8 cellular contexts compared by ENCODE assay signal in genomic region chr12:14723763-14724162, GRCh38. TPM values are rescaled to one million over a fixed set of nuclear protein-coding genes. Genes with fewer than 3 reads are reported as not detected.
DNase-seq lines count a peak whose midpoint lies in the region; ATAC-seq, FAIRE-seq and TF ChIP-seq lines count a peak whose summit lies in the region.

No MANE protein-coding gene starts in this region.

- CTCF ChIA-PET in activated CD4-positive, alpha-beta memory T cell treated with anti-CD3 and anti-CD28 coated beads, Interleukin-2, amount 10 ng/mL, durations not matched to agents 7 days and 5 days (lab: Charles Lee) = interaction anchor here (0.8 to 3.2 kb wide), 16 partner anchors 12 to 545 kb away, joined by 3 to 16 read pairs (median 4); partner anchors contain the start of genes C12orf60, RERG and WBP11
- CTCF ChIA-PET in endothelial cell of umbilical vein (lab: Charles Lee) = interaction anchor here (0.7 to 2.6 kb wide), 17 partner anchors 9 to 861 kb away, joined by 3 to 56 read pairs (median 4); partner anchors contain the start of gene RERG

- no peak overlapping the region for H3K9ac ChIP-seq in endothelial cell of umbilical vein (replicated peaks; ENCODE audit: extremely low read depth, insufficient read depth, low read length)

- H3K9me3 ChIP-seq in endothelial cell of umbilical vein (replicated peaks; ENCODE audit: control insufficient read depth, insufficient read depth, low read length) = no peaks in the 10 kb centered on the region
- no peaks in the 10 kb centered on the region for H3K9me3 ChIP-seq in upper lobe of left lung

- intact Hi-C loops in endothelial cell of umbilical vein (cut with micrococcal nuclease) = loop anchor here (1.0 to 10.0 kb wide), 5 partner anchors 122 to 801 kb away; partner anchors contain the start of gene RERG
- intact Hi-C loops in natural killer cell (cut with micrococcal nuclease) = loop anchor here (1.0 to 10.0 kb wide), 4 partner anchors 81 to 545 kb away; partner anchors contain the start of genes ART4, C12orf60 and WBP11

- H3K4me3 Mint-ChIP-seq in activated CD4-positive, alpha-beta memory T cell treated with anti-CD3 and anti-CD28 coated beads, Interleukin-2, amount 10 ng/mL, durations not matched to agents 7 days and 5 days = no peak overlapping the region
- H3K4me3 Mint-ChIP-seq in natural killer cell = no peak overlapping the region

- H3K9me3 Mint-ChIP-seq in activated CD4-positive, alpha-beta memory T cell treated with anti-CD3 and anti-CD28 coated beads, Interleukin-2, amount 10 ng/mL, durations not matched to agents 7 days and 5 days = no peaks in the 10 kb centered on the region
- no peaks in the 10 kb centered on the region for H3K9me3 Mint-ChIP-seq in natural killer cell

- TF ChIP-seq POLR2A in endothelial cell of umbilical vein (IDR thresholded peaks at IDR 0.05; ENCODE audit: low read depth, low read length) = no peak
- no peak for TF ChIP-seq POLR2A in upper lobe of left lung (IDR thresholded peaks at IDR 0.05)

- H3K4me3 ChIP-seq in AG09309 (ENCODE audit: control insufficient read depth, low read depth, low read length) = no peak overlapping the region
- no peak overlapping the region for H3K4me3 ChIP-seq in endothelial cell of umbilical vein (replicated peaks in 1 of 3; ENCODE audit: insufficient read depth in 1 of 3, low read depth in 1 of 3, low read length in 3 of 3)
- H3K4me3 ChIP-seq in upper lobe of left lung = no peak overlapping the region

- no TSS peak for BruUV-seq in endothelial cell of umbilical vein (replicated peaks; lab: Mats Ljungman, UMichigan)

- TF ChIP-seq CTCF in AG09309 (IDR thresholded peaks at IDR 0.05; ENCODE audit: control insufficient read depth, insufficient read depth, low read depth, low read length, missing control alignments) (peak; percentile 80), GM20000 (IDR thresholded peaks at IDR 0.05; ENCODE audit: extremely low read depth, missing control alignments) (peak; percentile 54), endothelial cell of umbilical vein (IDR thresholded peaks at IDR 0.05; ENCODE audit: extremely low read depth in 1 of 2, insufficient read depth in 1 of 2, low read depth in 1 of 2, low read length in 2 of 2) (peak; percentile 57 to 75), natural killer cell (IDR thresholded peaks at IDR 0.05) (peak; percentile 72), upper lobe of left lung (IDR thresholded peaks at IDR 0.05) (peak; percentile 55 to 77 (median 68))

- no peak overlapping the region for H3K27ac Mint-ChIP-seq in activated CD4-positive, alpha-beta memory T cell treated with anti-CD3 and anti-CD28 coated beads, Interleukin-2, amount 10 ng/mL, durations not matched to agents 7 days and 5 days
- no peak overlapping the region for H3K27ac Mint-ChIP-seq in natural killer cell

- H3K36me3 ChIP-seq in endothelial cell of umbilical vein (ENCODE audit: control insufficient read depth in 2 of 2, extremely low read depth in 1 of 2, insufficient read depth in 2 of 2, low read length in 2 of 2) (no peaks in the 10 kb centered on the region), upper lobe of left lung (no peaks in the 10 kb centered on the region)

- H3K27ac ChIP-seq in endothelial cell of umbilical vein (ENCODE audit: insufficient read depth, low read depth, low read length) (no peak overlapping the region), upper lobe of left lung (no peak overlapping the region)

- 48 to 51% methylated on average over 4 of the region's 4 CpGs for WGBS in upper lobe of left lung, 2 donors

- DNase-seq in AG09309 (ENCODE audit: low read depth) (peak; percentile 28), GM20000 (ENCODE audit: low spot score) (peak; percentile 58), NCI-H526 (lab: John Stamatoyannopoulos, UW) (peak; percentile 24 to 75), endothelial cell of umbilical vein (ENCODE audit: low read depth, low spot score) (peak; percentile 56), natural killer cell (peak; percentile 34), upper lobe of left lung (peak; percentile 1 to 25), DMS153 (lab: John Stamatoyannopoulos, UW) (no peak)
- DNase-seq in activated CD4-positive, alpha-beta memory T cell treated with anti-CD3 and anti-CD28 coated beads, Interleukin-2, amount 10 ng/mL, durations not matched to agents 7 days and 5 days = peak; percentile 63

- no peaks in the 10 kb centered on the region for H4K20me1 ChIP-seq in endothelial cell of umbilical vein (replicated peaks; ENCODE audit: control insufficient read depth, extremely low read depth, insufficient read depth, low read length)

- no peaks in the 10 kb centered on the region for H3K79me2 ChIP-seq in endothelial cell of umbilical vein (ENCODE audit: control insufficient read depth, insufficient read depth, low read length)

- dilution Hi-C loops in endothelial cell of umbilical vein (cut with MboI; ENCODE audit: extremely low pct_ligation_motif_present, low sequenced_read_pairs) = no loop called here

- POLR2A ChIA-PET in activated CD4-positive, alpha-beta memory T cell treated with anti-CD3 and anti-CD28 coated beads, Interleukin-2, amount 10 ng/mL, durations not matched to agents 7 days and 5 days (lab: Charles Lee) = interaction anchor here (1.0 to 1.9 kb wide), 3 partner anchors 13 to 51 kb away, joined by 3 to 8 read pairs (median 6); a partner anchor contains a TSS
- POLR2A ChIA-PET in endothelial cell of umbilical vein (lab: Charles Lee) = no interaction called here

- H3K9me1 ChIP-seq in endothelial cell of umbilical vein (replicated peaks; ENCODE audit: control insufficient read depth, extremely low read depth, insufficient read depth, low read length) = no peaks in the 10 kb centered on the region

- H3K4me1 ChIP-seq in endothelial cell of umbilical vein (ENCODE audit: control insufficient read depth, extremely low read depth, insufficient read depth, low read length) (no peaks in the 10 kb centered on the region), upper lobe of left lung (no peaks in the 10 kb centered on the region)

- no peaks in the 10 kb centered on the region for H3K36me3 Mint-ChIP-seq in activated CD4-positive, alpha-beta memory T cell treated with anti-CD3 and anti-CD28 coated beads, Interleukin-2, amount 10 ng/mL, durations not matched to agents 7 days and 5 days (ENCODE audit: low read depth)
- H3K36me3 Mint-ChIP-seq in natural killer cell = no peaks in the 10 kb centered on the region

- no peaks in the 10 kb centered on the region for H3K4me1 Mint-ChIP-seq in activated CD4-positive, alpha-beta memory T cell treated with anti-CD3 and anti-CD28 coated beads, Interleukin-2, amount 10 ng/mL, durations not matched to agents 7 days and 5 days
- H3K4me1 Mint-ChIP-seq in natural killer cell = peaks cover 0 to 5% of the 10 kb centered on the region in 2 donors

- H2AFZ ChIP-seq in endothelial cell of umbilical vein (ENCODE audit: low read depth, low read length) = no peak overlapping the region

- TF ChIP-seq EP300 in upper lobe of left lung (IDR thresholded peaks at IDR 0.05) = no peak

- peak; percentile 72 to 85 (median 84) for ATAC-seq in natural killer cell
- ATAC-seq in upper lobe of left lung (ENCODE audit: low FRiP score in 2 of 2) = peak; percentile 73 to 79

- no peak overlapping the region for H3K4me2 ChIP-seq in endothelial cell of umbilical vein (ENCODE audit: insufficient read depth, low read length)

- H3K27me3 Mint-ChIP-seq in activated CD4-positive, alpha-beta memory T cell treated with anti-CD3 and anti-CD28 coated beads, Interleukin-2, amount 10 ng/mL, durations not matched to agents 7 days and 5 days = peaks cover 16% of the 10 kb centered on the region
- H3K27me3 Mint-ChIP-seq in natural killer cell (ENCODE audit: low read depth in 2 of 2) = peaks cover 26 to 33% of the 10 kb centered on the region in 2 donors

- H3K27me3 ChIP-seq in endothelial cell of umbilical vein (ENCODE audit: control insufficient read depth in 2 of 2, insufficient read depth in 2 of 2, low read length in 2 of 2) (peaks cover 0 to 2% of the 10 kb centered on the region in 2 experiments), upper lobe of left lung (no peaks in the 10 kb centered on the region)

- FAIRE-seq in endothelial cell of umbilical vein (lab: Jason Lieb, UNC) = peak; percentile 70

TF ChIP-seq in endothelial cell of umbilical vein, 7 proteins besides CTCF, POLR2A, EP300 and RAD21:
- TF ChIP-seq FOS (IDR thresholded peaks at IDR 0.05; ENCODE audit: borderline replicate concordance, insufficient read depth, low read length) = no peak
- no peak for TF ChIP-seq EZH2 (IDR thresholded peaks at IDR 0.05; ENCODE audit: borderline replicate concordance, low read depth, low read length, severe bottlenecking)
- no peak for TF ChIP-seq MAX (IDR thresholded peaks at IDR 0.05; ENCODE audit: insufficient read depth, insufficient read length)
- no peak for TF ChIP-seq GATA2 (IDR thresholded peaks at IDR 0.05; ENCODE audit: insufficient read depth, insufficient read length, low read depth, low read length)
- TF ChIP-seq MYC (IDR thresholded peaks at IDR 0.05; ENCODE audit: low read depth, low read length) = no peak
- no peak for TF ChIP-seq POLR2AphosphoS5 (IDR thresholded peaks at IDR 0.05; ENCODE audit: insufficient read depth, low read depth, low read length)
- TF ChIP-seq JUN (IDR thresholded peaks at IDR 0.05; ENCODE audit: borderline replicate concordance, insufficient read depth, insufficient read length, low read depth) = no peak

RNA-seq across cellular contexts. Expression of gene GUCY2C, which starts 27.4 kb away (rescaled TPM):
- total RNA-seq in activated CD4-positive, alpha-beta memory T cell treated with anti-CD3 and anti-CD28 coated beads, Interleukin-2, amount 10 ng/mL, durations not matched to agents 7 days and 5 days = not detected
- total RNA-seq in endothelial cell of umbilical vein (not detected in 2 replicates), natural killer cell (not detected), upper lobe of left lung (1 to 10 TPM in 1 of 6 donors, not detected in 5; 1.0 TPM)
- not detected in 2 replicates for polyA plus RNA-seq in endothelial cell of umbilical vein
- not detected in 2 replicates for polyA plus RNA-seq in endothelial cell of umbilical vein (2011; cell fraction: cytosol; rRNA removed)
- polyA plus RNA-seq in endothelial cell of umbilical vein (2011; cell fraction: nucleus; rRNA removed) = not detected in 2 replicates
- not detected in 2 replicates for polyA plus RNA-seq in endothelial cell of umbilical vein (2012)
- polyA minus RNA-seq in endothelial cell of umbilical vein = not detected in 2 replicates
- polyA minus RNA-seq in endothelial cell of umbilical vein (2011; cell fraction: cytosol; rRNA and poly(A)+ RNA removed) = not detected
- not detected in 2 replicates for polyA minus RNA-seq in endothelial cell of umbilical vein (2011; cell fraction: nucleus; rRNA and poly(A)+ RNA removed)
